Comparison of ENCODE assay signal across 1 cellular context in the genomic region with DNA sequence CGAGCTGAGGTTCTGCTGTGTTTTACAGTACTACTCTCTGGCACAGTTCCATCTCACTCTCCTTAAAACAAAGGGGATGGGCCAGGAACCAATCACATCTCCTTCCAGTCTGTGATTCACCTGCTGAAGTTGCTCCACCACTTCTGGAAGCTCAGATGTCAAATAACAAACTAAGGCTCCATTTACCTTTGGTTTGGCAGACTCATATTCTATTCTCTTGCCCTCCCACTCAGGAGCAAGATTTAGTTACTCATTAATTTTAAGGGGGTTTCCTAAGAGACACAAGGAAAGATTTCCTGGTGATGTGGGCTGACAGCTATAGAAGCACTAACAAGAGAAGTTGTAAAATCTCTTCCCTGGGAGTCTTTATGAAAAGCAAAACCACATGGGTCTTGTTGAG.
A peak's percentile ranks its signal among the peaks of the same experiment; 100 is the strongest.
TF ChIP-seq lines count a peak whose summit lies in the region.

No MANE protein-coding gene starts in this region.

TF ChIP-seq in K562, 482 proteins besides CTCF, POLR2A, EP300 and RAD21 (continued from another document):
- TF ChIP-seq, protein P1, sequence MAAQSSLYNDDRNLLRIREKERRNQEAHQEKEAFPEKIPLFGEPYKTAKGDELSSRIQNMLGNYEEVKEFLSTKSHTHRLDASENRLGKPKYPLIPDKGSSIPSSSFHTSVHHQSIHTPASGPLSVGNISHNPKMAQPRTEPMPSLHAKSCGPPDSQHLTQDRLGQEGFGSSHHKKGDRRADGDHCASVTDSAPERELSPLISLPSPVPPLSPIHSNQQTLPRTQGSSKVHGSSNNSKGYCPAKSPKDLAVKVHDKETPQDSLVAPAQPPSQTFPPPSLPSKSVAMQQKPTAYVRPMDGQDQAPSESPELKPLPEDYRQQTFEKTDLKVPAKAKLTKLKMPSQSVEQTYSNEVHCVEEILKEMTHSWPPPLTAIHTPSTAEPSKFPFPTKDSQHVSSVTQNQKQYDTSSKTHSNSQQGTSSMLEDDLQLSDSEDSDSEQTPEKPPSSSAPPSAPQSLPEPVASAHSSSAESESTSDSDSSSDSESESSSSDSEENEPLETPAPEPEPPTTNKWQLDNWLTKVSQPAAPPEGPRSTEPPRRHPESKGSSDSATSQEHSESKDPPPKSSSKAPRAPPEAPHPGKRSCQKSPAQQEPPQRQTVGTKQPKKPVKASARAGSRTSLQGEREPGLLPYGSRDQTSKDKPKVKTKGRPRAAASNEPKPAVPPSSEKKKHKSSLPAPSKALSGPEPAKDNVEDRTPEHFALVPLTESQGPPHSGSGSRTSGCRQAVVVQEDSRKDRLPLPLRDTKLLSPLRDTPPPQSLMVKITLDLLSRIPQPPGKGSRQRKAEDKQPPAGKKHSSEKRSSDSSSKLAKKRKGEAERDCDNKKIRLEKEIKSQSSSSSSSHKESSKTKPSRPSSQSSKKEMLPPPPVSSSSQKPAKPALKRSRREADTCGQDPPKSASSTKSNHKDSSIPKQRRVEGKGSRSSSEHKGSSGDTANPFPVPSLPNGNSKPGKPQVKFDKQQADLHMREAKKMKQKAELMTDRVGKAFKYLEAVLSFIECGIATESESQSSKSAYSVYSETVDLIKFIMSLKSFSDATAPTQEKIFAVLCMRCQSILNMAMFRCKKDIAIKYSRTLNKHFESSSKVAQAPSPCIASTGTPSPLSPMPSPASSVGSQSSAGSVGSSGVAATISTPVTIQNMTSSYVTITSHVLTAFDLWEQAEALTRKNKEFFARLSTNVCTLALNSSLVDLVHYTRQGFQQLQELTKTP (IDR thresholded peaks at IDR 0.05; ENCODE audit: low read depth in 1 of 2, partially characterized antibody in 2 of 2): no peak
- TF ChIP-seq, protein P2, sequence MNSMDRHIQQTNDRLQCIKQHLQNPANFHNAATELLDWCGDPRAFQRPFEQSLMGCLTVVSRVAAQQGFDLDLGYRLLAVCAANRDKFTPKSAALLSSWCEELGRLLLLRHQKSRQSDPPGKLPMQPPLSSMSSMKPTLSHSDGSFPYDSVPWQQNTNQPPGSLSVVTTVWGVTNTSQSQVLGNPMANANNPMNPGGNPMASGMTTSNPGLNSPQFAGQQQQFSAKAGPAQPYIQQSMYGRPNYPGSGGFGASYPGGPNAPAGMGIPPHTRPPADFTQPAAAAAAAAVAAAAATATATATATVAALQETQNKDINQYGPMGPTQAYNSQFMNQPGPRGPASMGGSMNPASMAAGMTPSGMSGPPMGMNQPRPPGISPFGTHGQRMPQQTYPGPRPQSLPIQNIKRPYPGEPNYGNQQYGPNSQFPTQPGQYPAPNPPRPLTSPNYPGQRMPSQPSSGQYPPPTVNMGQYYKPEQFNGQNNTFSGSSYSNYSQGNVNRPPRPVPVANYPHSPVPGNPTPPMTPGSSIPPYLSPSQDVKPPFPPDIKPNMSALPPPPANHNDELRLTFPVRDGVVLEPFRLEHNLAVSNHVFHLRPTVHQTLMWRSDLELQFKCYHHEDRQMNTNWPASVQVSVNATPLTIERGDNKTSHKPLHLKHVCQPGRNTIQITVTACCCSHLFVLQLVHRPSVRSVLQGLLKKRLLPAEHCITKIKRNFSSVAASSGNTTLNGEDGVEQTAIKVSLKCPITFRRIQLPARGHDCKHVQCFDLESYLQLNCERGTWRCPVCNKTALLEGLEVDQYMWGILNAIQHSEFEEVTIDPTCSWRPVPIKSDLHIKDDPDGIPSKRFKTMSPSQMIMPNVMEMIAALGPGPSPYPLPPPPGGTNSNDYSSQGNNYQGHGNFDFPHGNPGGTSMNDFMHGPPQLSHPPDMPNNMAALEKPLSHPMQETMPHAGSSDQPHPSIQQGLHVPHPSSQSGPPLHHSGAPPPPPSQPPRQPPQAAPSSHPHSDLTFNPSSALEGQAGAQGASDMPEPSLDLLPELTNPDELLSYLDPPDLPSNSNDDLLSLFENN (IDR thresholded peaks at IDR 0.05; ENCODE audit: low read depth in 2 of 2, low read length in 2 of 2): no peak
- no peak for TF ChIP-seq NR4A1 (CRISPR knock-in tag; IDR thresholded peaks at IDR 0.05)
- TF ChIP-seq NR4A1 (tag; IDR thresholded peaks at IDR 0.05): no peak
- TF ChIP-seq, protein P3, sequence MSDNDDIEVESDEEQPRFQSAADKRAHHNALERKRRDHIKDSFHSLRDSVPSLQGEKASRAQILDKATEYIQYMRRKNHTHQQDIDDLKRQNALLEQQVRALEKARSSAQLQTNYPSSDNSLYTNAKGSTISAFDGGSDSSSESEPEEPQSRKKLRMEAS (CRISPR knock-in tag; IDR thresholded peaks at IDR 0.05): no peak
- no peak for TF ChIP-seq FIP1L1 (IDR thresholded peaks at IDR 0.05; ENCODE audit: low read depth, low read length, poor library complexity, severe bottlenecking)
- TF ChIP-seq, protein P4, sequence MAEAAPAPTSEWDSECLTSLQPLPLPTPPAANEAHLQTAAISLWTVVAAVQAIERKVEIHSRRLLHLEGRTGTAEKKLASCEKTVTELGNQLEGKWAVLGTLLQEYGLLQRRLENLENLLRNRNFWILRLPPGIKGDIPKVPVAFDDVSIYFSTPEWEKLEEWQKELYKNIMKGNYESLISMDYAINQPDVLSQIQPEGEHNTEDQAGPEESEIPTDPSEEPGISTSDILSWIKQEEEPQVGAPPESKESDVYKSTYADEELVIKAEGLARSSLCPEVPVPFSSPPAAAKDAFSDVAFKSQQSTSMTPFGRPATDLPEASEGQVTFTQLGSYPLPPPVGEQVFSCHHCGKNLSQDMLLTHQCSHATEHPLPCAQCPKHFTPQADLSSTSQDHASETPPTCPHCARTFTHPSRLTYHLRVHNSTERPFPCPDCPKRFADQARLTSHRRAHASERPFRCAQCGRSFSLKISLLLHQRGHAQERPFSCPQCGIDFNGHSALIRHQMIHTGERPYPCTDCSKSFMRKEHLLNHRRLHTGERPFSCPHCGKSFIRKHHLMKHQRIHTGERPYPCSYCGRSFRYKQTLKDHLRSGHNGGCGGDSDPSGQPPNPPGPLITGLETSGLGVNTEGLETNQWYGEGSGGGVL (CRISPR knock-in tag; IDR thresholded peaks at IDR 0.05): no peak
- TF ChIP-seq, protein P5, sequence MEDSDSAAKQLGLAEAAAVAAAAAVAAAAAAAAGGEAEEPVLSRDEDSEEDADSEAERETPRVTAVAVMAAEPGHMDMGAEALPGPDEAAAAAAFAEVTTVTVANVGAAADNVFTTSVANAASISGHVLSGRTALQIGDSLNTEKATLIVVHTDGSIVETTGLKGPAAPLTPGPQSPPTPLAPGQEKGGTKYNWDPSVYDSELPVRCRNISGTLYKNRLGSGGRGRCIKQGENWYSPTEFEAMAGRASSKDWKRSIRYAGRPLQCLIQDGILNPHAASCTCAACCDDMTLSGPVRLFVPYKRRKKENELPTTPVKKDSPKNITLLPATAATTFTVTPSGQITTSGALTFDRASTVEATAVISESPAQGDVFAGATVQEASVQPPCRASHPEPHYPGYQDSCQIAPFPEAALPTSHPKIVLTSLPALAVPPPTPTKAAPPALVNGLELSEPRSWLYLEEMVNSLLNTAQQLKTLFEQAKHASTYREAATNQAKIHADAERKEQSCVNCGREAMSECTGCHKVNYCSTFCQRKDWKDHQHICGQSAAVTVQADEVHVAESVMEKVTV (CRISPR knock-in tag; IDR thresholded peaks at IDR 0.05): no peak
- TF ChIP-seq KDM1A (IDR thresholded peaks at IDR 0.05): 0 out of 4 replicates have a peak, but pooled peaks of 1 of the 2 experiments have one; percentile 9
